ENCODE assay signal across 1 cellular context in genomic region chr6:44237813-44238433, GRCh38.
A peak's percentile ranks its signal among the peaks of the same experiment; 100 is the strongest.
TF ChIP-seq lines count a peak whose summit lies in the region.

No MANE protein-coding gene starts in this region.

TF ChIP-seq in HEK293, 187 proteins besides CTCF, POLR2A, EP300 and RAD21 (continued from another document):
- TF ChIP-seq ZNF449 (tag by site-specific recombination; IDR thresholded peaks at IDR 0.05) (no peak), ZNF626 (tag by site-specific recombination; IDR thresholded peaks at IDR 0.05) (no peak), BCL11B (tag by site-specific recombination; IDR thresholded peaks at IDR 0.05; ENCODE audit: low read depth) (0 out of 2 replicates have a peak, but pooled peaks have one; percentile 54), REST (tag by site-specific recombination; IDR thresholded peaks at IDR 0.05) (peak; percentile 38; the same call in 1 of the 2 replicates), ZXDB (tag by site-specific recombination; IDR thresholded peaks at IDR 0.05) (peak; percentile 96), ZNF600 (tag by site-specific recombination; IDR thresholded peaks at IDR 0.05) (peak; percentile 64; the same call in 1 of the 2 replicates), ZBTB49 (tag by site-specific recombination; IDR thresholded peaks at IDR 0.05; ENCODE audit: low read depth) (no peak), ZNF133 (tag by site-specific recombination; IDR thresholded peaks at IDR 0.05) (no peak), PRDM2 (tag by site-specific recombination; IDR thresholded peaks at IDR 0.05; ENCODE audit: borderline replicate concordance) (peak; percentile 93; the same call in 1 of the 2 replicates), ZNF2 (tag by site-specific recombination; IDR thresholded peaks at IDR 0.05) (peak; percentile 89), ZSCAN30 (tag by site-specific recombination; IDR thresholded peaks at IDR 0.05) (peak; percentile 73), ZIC2 (tag by site-specific recombination; IDR thresholded peaks at IDR 0.05) (no peak), ZNF501 (tag by site-specific recombination; IDR thresholded peaks at IDR 0.05) (peak; percentile 91), GLI4 (tag by site-specific recombination; IDR thresholded peaks at IDR 0.05) (no peak), ZNF324 (tag by site-specific recombination; IDR thresholded peaks at IDR 0.05) (peak; percentile 94), ZNF214 (tag by site-specific recombination; IDR thresholded peaks at IDR 0.05; ENCODE audit: borderline replicate concordance) (no peak), WT1 (tag by site-specific recombination; IDR thresholded peaks at IDR 0.05) (no peak; the same call in 1 of the 2 replicates), ZBTB6 (tag by site-specific recombination; IDR thresholded peaks at IDR 0.05) (peak; percentile 23; the same call in 1 of the 2 replicates)
